In genomic region chr16:30397056-30397455, GRCh38 we compare ENCODE assay signal across 14 cellular contexts. TPM values are rescaled to one million over a fixed set of nuclear protein-coding genes. Genes with fewer than 3 reads are reported as not detected.
A peak's percentile ranks its signal among the peaks of the same experiment; 100 is the strongest.
DNase-seq lines count a peak whose midpoint lies in the region; ATAC-seq and TF ChIP-seq lines count a peak whose summit lies in the region.
"Had no signal": no experiment of that assay in that cellular context is flagged by ENCODE, and none has a peak within 500 bp of the region (broad histone marks: within the 10 kb centered on the region; RNA-seq: fewer than 3 reads in every experiment).

No MANE protein-coding gene starts in this region.

- no peak overlapping the region for H3K27ac ChIP-seq in CD8-positive, alpha-beta T cell (ENCODE audit: low read depth, low read length)
- H3K27ac ChIP-seq: thoracic aorta had no signal

- peak overlapping the region; percentile 27 for H3K4me3 Mint-ChIP-seq in CD8-positive, alpha-beta T cell
- peak overlapping the region; percentile 21 to 69 (median 56) for H3K4me3 Mint-ChIP-seq in IgD-negative memory B cell
- peak overlapping the region; percentile 83 for H3K4me3 Mint-ChIP-seq in activated CD8-positive, alpha-beta T cell treated with anti-CD3 and anti-CD28 coated beads for 36 hours
- peak overlapping the region in 9 of 10 donors; percentile 54 to 92 (median 82) for H3K4me3 Mint-ChIP-seq in naive thymus-derived CD8-positive, alpha-beta T cell

- no peaks in the 10 kb centered on the region for H3K27me3 ChIP-seq in CD8-positive, alpha-beta T cell (ENCODE audit: insufficient read depth, low read length)

- CTCF ChIA-PET in CD8-positive, alpha-beta T cell (lab: Charles Lee) = interaction anchor here (7.3 kb wide), 1 partner anchor 11 kb away, joined by 46 read pairs; the partner anchor contains the start of gene ZNF771
- CTCF ChIA-PET in activated CD8-positive, alpha-beta T cell treated with anti-CD3 and anti-CD28 coated beads for 36 hours (lab: Charles Lee) = interaction anchor here (3.8 to 4.3 kb wide), 2 partner anchors 11 to 15 kb away, joined by 29 to 30 read pairs; partner anchors contain the start of genes SEPTIN1 and ZNF771

- no peak overlapping the region for H3K4me3 ChIP-seq in CD8-positive, alpha-beta T cell (ENCODE audit: low read depth, low read length)

- no peaks in the 10 kb centered on the region for H3K36me3 ChIP-seq in CD8-positive, alpha-beta T cell (ENCODE audit: insufficient read depth, low read length)

- POLR2A ChIA-PET in CD8-positive, alpha-beta T cell (lab: Charles Lee) = interaction anchor here (1.2 to 3.5 kb wide), 4 partner anchors 10 to 214 kb away, joined by 3 to 25 read pairs (median 10); partner anchors contain the start of genes CORO1A, SEPTIN1 and ZNF771
- POLR2A ChIA-PET in activated CD8-positive, alpha-beta T cell treated with anti-CD3 and anti-CD28 coated beads for 36 hours (lab: Charles Lee) = interaction anchor here (1.0 to 1.5 kb wide), 3 partner anchors 14 to 156 kb away, joined by 4 to 5 read pairs (median 5); partner anchors contain the start of gene SEPTIN1
- POLR2A ChIA-PET in naive thymus-derived CD8-positive, alpha-beta T cell (lab: Charles Lee) = interaction anchor here (0.7 to 3.1 kb wide), 6 partner anchors 10 to 228 kb away, joined by 4 to 28 read pairs (median 8); partner anchors contain the start of genes TBC1D10B and ZNF771

- H3K4me1 ChIP-seq in CD8-positive, alpha-beta T cell (ENCODE audit: insufficient read depth, low read length) = peaks cover 56% of the 10 kb centered on the region

- TF ChIP-seq CTCF in CD8-positive, alpha-beta T cell (IDR thresholded peaks at IDR 0.05) = no peak
- TF ChIP-seq CTCF in activated CD8-positive, alpha-beta T cell treated with anti-CD3 and anti-CD28 coated beads for 36 hours (IDR thresholded peaks at IDR 0.05) = no peak
- no peak for TF ChIP-seq CTCF in GM13977 (IDR thresholded peaks at IDR 0.05; ENCODE audit: extremely low read depth, insufficient read depth, missing control alignments)

- no peaks in the 10 kb centered on the region for H3K9me3 Mint-ChIP-seq in CD8-positive, alpha-beta T cell
- H3K9me3 Mint-ChIP-seq in IgD-negative memory B cell = no peaks in the 10 kb centered on the region
- H3K9me3 Mint-ChIP-seq in activated CD8-positive, alpha-beta T cell treated with anti-CD3 and anti-CD28 coated beads for 36 hours = no peaks in the 10 kb centered on the region
- no peaks in the 10 kb centered on the region for H3K9me3 Mint-ChIP-seq in naive thymus-derived CD8-positive, alpha-beta T cell

- no peaks in the 10 kb centered on the region for H3K27me3 Mint-ChIP-seq in CD8-positive, alpha-beta T cell (ENCODE audit: low read depth)
- peaks cover 6% of the 10 kb centered on the region for H3K27me3 Mint-ChIP-seq in IgD-negative memory B cell
- no peaks in the 10 kb centered on the region for H3K27me3 Mint-ChIP-seq in activated CD8-positive, alpha-beta T cell treated with anti-CD3 and anti-CD28 coated beads for 36 hours
- H3K27me3 Mint-ChIP-seq in naive thymus-derived CD8-positive, alpha-beta T cell = no peaks in the 10 kb centered on the region

- DNase-seq in CD8-positive, alpha-beta T cell = no peak
- no peak for DNase-seq in activated CD8-positive, alpha-beta T cell treated with anti-CD3 and anti-CD28 coated beads for 36 hours
- no peak for DNase-seq in naive thymus-derived CD8-positive, alpha-beta T cell
- no peak for DNase-seq in activated gamma-delta T cell (lab: John Stamatoyannopoulos, UW)
- no peak for DNase-seq in DMS53 treated with DMSO at 0.1 percent for 48 hours (lab: John Stamatoyannopoulos, UW; ENCODE audit: unreplicated experiment)
- DNase-seq in GM13977 (ENCODE audit: low spot score) = no peak
- DNase-seq: activated CD4-positive, alpha-beta T cell treated with anti-CD3 and anti-CD28 coated beads for 48 hours; amygdala; NCI-H1105 treated with DMSO at 0.1 percent for 48 hours; NCI-H510A treated with DMSO at 0.1 percent for 48 hours had no signal

- H3K9me3 ChIP-seq in CD8-positive, alpha-beta T cell (ENCODE audit: low read length) = no peaks in the 10 kb centered on the region
- H3K9me3 ChIP-seq: thoracic aorta had no signal

- H3K36me3 Mint-ChIP-seq in CD8-positive, alpha-beta T cell = peaks cover 27% of the 10 kb centered on the region
- H3K36me3 Mint-ChIP-seq in IgD-negative memory B cell = peaks cover 2% of the 10 kb centered on the region
- peaks cover 28% of the 10 kb centered on the region for H3K36me3 Mint-ChIP-seq in activated CD8-positive, alpha-beta T cell treated with anti-CD3 and anti-CD28 coated beads for 36 hours (ENCODE audit: low read depth)
- H3K36me3 Mint-ChIP-seq in naive thymus-derived CD8-positive, alpha-beta T cell = peaks cover 0 to 13% (median 0%) of the 10 kb centered on the region in 3 donors

- peak overlapping the region; percentile 10 for H3K27ac Mint-ChIP-seq in CD8-positive, alpha-beta T cell
- H3K27ac Mint-ChIP-seq in IgD-negative memory B cell = peak overlapping the region in 1 of 3 donors; percentile 68
- peak overlapping the region; percentile 20 for H3K27ac Mint-ChIP-seq in activated CD8-positive, alpha-beta T cell treated with anti-CD3 and anti-CD28 coated beads for 36 hours
- H3K27ac Mint-ChIP-seq in naive thymus-derived CD8-positive, alpha-beta T cell = peak overlapping the region in 9 of 10 donors; percentile 9 to 86 (median 57)

- intact Hi-C loops in CD8-positive, alpha-beta T cell (cut with DNase I, micrococcal nuclease) = no loop called here
- intact Hi-C loops in activated CD8-positive, alpha-beta T cell treated with anti-CD3 and anti-CD28 coated beads for 36 hours (cut with micrococcal nuclease) = no loop called here

- ATAC-seq in CD8-positive, alpha-beta T cell = no peak
- ATAC-seq in activated CD8-positive, alpha-beta T cell treated with anti-CD3 and anti-CD28 coated beads for 36 hours = no peak
- ATAC-seq in naive thymus-derived CD8-positive, alpha-beta T cell = no peak
- ATAC-seq: Right ventricle myocardium inferior had no signal

- H3K4me1 Mint-ChIP-seq in CD8-positive, alpha-beta T cell (ENCODE audit: low read depth) = peaks cover 45% of the 10 kb centered on the region
- H3K4me1 Mint-ChIP-seq in IgD-negative memory B cell = peaks cover 13 to 22% (median 18%) of the 10 kb centered on the region in 3 donors
- peaks cover 46% of the 10 kb centered on the region for H3K4me1 Mint-ChIP-seq in activated CD8-positive, alpha-beta T cell treated with anti-CD3 and anti-CD28 coated beads for 36 hours (ENCODE audit: low read depth)
- H3K4me1 Mint-ChIP-seq in naive thymus-derived CD8-positive, alpha-beta T cell = peaks cover 25 to 61% (median 54%) of the 10 kb centered on the region in 4 donors

- in situ Hi-C loops in GM13977 (cut with MboI; ENCODE audit: low pct_unique_long_range_greater_than_20kb, low sequenced_read_pairs, unreplicated experiment) = no loop called here

RNA-seq across cellular contexts. Expression of gene ZNF48, which starts 1.8 kb away (rescaled TPM):
- total RNA-seq in CD8-positive, alpha-beta T cell = 1 to 10 TPM; 2.3 to 2.4 TPM
- 9.7 TPM for polyA plus RNA-seq in IgD-negative memory B cell
- total RNA-seq in activated CD8-positive, alpha-beta T cell treated with anti-CD3 and anti-CD28 coated beads for 36 hours = 10 to 100 TPM; 10.4 to 10.9 TPM
- 10 to 100 TPM; 12.7 to 14.3 TPM for total RNA-seq in naive thymus-derived CD8-positive, alpha-beta T cell
- 10 to 100 TPM in 1 of 3 donors, 1 to 10 TPM in 2; 6.1 to 11.7 (median 7.5) TPM for polyA plus RNA-seq in naive thymus-derived CD8-positive, alpha-beta T cell

RNA-seq across cellular contexts. Expression of gene ZNF771, which starts 10.3 kb away (rescaled TPM):
- total RNA-seq in CD8-positive, alpha-beta T cell = under 1 TPM; 0.87 to 0.92 TPM
- polyA plus RNA-seq in IgD-negative memory B cell = 4.8 TPM
- total RNA-seq in activated CD8-positive, alpha-beta T cell treated with anti-CD3 and anti-CD28 coated beads for 36 hours = 1 to 10 TPM; 5.4 to 6.6 TPM
- total RNA-seq in naive thymus-derived CD8-positive, alpha-beta T cell = 1 to 10 TPM; 5.5 to 7.6 TPM
- polyA plus RNA-seq in naive thymus-derived CD8-positive, alpha-beta T cell = 1 to 10 TPM; 2.1 to 6.7 (median 3.8) TPM

RNA-seq across cellular contexts. Expression of gene SEPTIN1, which starts 14.7 kb away (rescaled TPM):
- 100 to 1,000 TPM; 147 to 150 TPM for total RNA-seq in CD8-positive, alpha-beta T cell
- polyA plus RNA-seq in IgD-negative memory B cell = 161 TPM
- total RNA-seq in activated CD8-positive, alpha-beta T cell treated with anti-CD3 and anti-CD28 coated beads for 36 hours = 100 to 1,000 TPM; 163 to 169 TPM
- total RNA-seq in naive thymus-derived CD8-positive, alpha-beta T cell = 100 to 1,000 TPM; 216 to 222 TPM
- polyA plus RNA-seq in naive thymus-derived CD8-positive, alpha-beta T cell = 100 to 1,000 TPM; 178 to 249 (median 242) TPM

RNA-seq across cellular contexts. Expression of gene MYL11, which starts 22.5 kb away (rescaled TPM):
- 1 to 10 TPM; 3.0 to 3.1 TPM for total RNA-seq in CD8-positive, alpha-beta T cell
- 1.7 TPM for polyA plus RNA-seq in IgD-negative memory B cell
- total RNA-seq in activated CD8-positive, alpha-beta T cell treated with anti-CD3 and anti-CD28 coated beads for 36 hours = 1 to 10 TPM in 1 of 2 experiments, under 1 TPM in 1; 0.87 to 1.2 TPM
- total RNA-seq in naive thymus-derived CD8-positive, alpha-beta T cell = 1 to 10 TPM in 1 of 2 experiments, not detected in 1; 1.9 TPM
- 1 to 10 TPM in 2 of 3 donors, not detected in 1; 1.1 to 4.2 TPM for polyA plus RNA-seq in naive thymus-derived CD8-positive, alpha-beta T cell
- total RNA-seq: fibroblast of villous mesenchyme, Right ventricle myocardium inferior had no signal

RNA-seq across cellular contexts. Expression of gene TBC1D10B, which starts 26.8 kb away (rescaled TPM):
- total RNA-seq in CD8-positive, alpha-beta T cell = 10 to 100 TPM; 12.3 to 13.8 TPM
- 11.3 TPM for polyA plus RNA-seq in IgD-negative memory B cell
- total RNA-seq in activated CD8-positive, alpha-beta T cell treated with anti-CD3 and anti-CD28 coated beads for 36 hours = 10 to 100 TPM; 39.7 to 41.3 TPM
- 10 to 100 TPM; 32.9 to 36.9 TPM for total RNA-seq in naive thymus-derived CD8-positive, alpha-beta T cell
- polyA plus RNA-seq in naive thymus-derived CD8-positive, alpha-beta T cell = 10 to 100 TPM in 1 of 3 donors, 1 to 10 TPM in 2; 6.6 to 10.5 (median 7.3) TPM

Comparison
In these comparisons a context has a peak if more than half of its experiments do, and no peak if none do; other contexts are left out.
1. H3K4me3 Mint-ChIP-seq: peak in every context shown above with its lines; median percentile 83 in activated CD8-positive, alpha-beta T cell treated with anti-CD3 and anti-CD28 coated beads for 36 hours; 82 in naive thymus-derived CD8-positive, alpha-beta T cell; 56 in IgD-negative memory B cell; 27 in CD8-positive, alpha-beta T cell.